In the genomic region with DNA sequence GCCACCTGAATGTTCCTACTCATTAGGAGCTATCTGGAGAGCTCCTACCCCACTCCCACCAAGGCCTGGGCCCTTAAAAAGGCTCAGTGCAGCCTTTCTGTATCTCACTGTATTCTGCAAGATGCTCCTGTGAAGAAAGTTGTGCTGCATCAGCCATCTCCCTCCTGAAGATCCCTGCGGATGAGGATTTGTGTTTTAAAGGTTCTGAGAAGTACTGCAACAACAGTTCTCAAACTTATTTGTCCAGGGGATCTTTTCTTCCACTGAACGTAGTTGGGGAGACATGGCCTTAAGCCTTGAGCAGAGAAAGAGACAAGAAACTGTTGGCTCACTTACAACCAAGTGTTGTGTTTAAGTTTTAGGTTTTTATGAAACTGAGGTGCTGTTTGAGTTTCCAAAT, we compare ENCODE assay signal across 2 cellular contexts.
TF ChIP-seq lines count a peak whose summit lies in the region.

No MANE protein-coding gene starts in this region.

TF ChIP-seq in HEK293, 187 proteins besides CTCF, POLR2A, EP300 and RAD21:
- peak; percentile 83; the same call in 1 of the 2 replicates for TF ChIP-seq ZNF239 (tag by site-specific recombination; IDR thresholded peaks at IDR 0.05)

TF ChIP-seq in K562, 482 proteins besides CTCF, POLR2A, EP300 and RAD21:
- TF ChIP-seq ZNF239 (CRISPR knock-in tag; IDR thresholded peaks at IDR 0.05), result peak; percentile 89
